In genomic region chr7:32204361-32205018, GRCh38 we compare ENCODE assay signal across 8 cellular contexts.
DNase-seq lines count a peak whose midpoint lies in the region; ATAC-seq lines count a peak whose summit lies in the region.

No MANE protein-coding gene starts in this region.

- ATAC-seq in GM18861 (IDR thresholded peaks at IDR 0.05; ENCODE audit: unreplicated experiment), result peak; percentile 66
- ATAC-seq in HG03520 (IDR thresholded peaks at IDR 0.05; ENCODE audit: unreplicated experiment), result peak; percentile 89

- peak; percentile 79 for DNase-seq in AG20443 (ENCODE audit: low spot score)
- DNase-seq in NCI-H69 (lab: John Stamatoyannopoulos, UW), result peak; percentile 63
- DNase-seq in brain pericyte (ENCODE audit: low read depth, low spot score), result peak; percentile 13
- DNase-seq in inferior parietal cortex (ENCODE audit: extremely low spot score), result peak; percentile 94
- peak; percentile 91 for DNase-seq in stromal cell of bone marrow (ENCODE audit: low read depth)
- no peak for DNase-seq in activated effector memory CD4-positive, alpha-beta T cell treated with Interleukin-2 at 50 U/mL for 16 hours
